1 cellular context compared by ENCODE assay signal in the genomic region with DNA sequence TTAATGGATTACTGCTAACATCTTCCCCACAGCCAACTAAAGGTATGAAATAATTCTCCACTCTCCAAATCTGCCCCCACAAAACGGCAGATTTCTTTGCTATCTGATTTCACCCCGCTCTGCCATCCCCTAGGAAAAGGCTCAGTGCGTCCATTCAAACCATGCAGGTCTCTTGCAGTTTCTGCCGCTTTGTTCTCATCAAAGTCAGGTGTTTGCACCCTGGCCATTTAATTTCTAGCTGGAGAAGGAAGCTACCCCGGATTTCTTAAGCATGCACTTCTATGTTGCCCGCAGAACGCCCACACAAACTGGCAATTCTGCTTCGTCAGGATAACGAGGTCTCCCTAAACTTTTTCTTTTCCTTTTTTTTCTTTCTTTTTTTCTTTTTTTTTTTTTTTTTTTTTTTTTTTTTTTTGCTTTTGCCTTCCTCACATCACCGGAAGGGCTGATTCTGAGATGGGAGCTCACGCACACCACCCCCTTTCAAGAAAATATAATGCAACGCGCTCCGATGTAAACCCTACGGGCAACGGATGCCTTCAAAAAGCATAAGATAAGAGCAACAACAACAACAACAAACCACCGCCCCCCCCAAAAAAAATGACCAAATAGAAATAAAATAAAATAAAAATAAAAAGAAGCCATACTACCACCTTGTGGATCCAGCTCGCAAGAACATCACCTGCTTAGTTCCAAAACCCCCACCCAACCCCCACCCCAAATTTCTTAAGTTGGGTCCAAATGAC.
TF ChIP-seq lines count a peak whose summit lies in the region.

No MANE protein-coding gene starts in this region.

TF ChIP-seq in WTC11, 78 proteins besides CTCF, POLR2A, EP300 and RAD21 (continued from another document):
- TF ChIP-seq FOXJ3 (CRISPR knock-in tag; IDR thresholded peaks at IDR 0.05; ENCODE audit: borderline replicate concordance) (no peak), GABPB1 (CRISPR knock-in tag; IDR thresholded peaks at IDR 0.05) (no peak)
- TF ChIP-seq, protein P1, sequence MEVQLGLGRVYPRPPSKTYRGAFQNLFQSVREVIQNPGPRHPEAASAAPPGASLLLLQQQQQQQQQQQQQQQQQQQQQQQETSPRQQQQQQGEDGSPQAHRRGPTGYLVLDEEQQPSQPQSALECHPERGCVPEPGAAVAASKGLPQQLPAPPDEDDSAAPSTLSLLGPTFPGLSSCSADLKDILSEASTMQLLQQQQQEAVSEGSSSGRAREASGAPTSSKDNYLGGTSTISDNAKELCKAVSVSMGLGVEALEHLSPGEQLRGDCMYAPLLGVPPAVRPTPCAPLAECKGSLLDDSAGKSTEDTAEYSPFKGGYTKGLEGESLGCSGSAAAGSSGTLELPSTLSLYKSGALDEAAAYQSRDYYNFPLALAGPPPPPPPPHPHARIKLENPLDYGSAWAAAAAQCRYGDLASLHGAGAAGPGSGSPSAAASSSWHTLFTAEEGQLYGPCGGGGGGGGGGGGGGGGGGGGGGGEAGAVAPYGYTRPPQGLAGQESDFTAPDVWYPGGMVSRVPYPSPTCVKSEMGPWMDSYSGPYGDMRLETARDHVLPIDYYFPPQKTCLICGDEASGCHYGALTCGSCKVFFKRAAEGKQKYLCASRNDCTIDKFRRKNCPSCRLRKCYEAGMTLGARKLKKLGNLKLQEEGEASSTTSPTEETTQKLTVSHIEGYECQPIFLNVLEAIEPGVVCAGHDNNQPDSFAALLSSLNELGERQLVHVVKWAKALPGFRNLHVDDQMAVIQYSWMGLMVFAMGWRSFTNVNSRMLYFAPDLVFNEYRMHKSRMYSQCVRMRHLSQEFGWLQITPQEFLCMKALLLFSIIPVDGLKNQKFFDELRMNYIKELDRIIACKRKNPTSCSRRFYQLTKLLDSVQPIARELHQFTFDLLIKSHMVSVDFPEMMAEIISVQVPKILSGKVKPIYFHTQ (CRISPR knock-in tag; IDR thresholded peaks at IDR 0.05): no peak
